In the genomic region with DNA sequence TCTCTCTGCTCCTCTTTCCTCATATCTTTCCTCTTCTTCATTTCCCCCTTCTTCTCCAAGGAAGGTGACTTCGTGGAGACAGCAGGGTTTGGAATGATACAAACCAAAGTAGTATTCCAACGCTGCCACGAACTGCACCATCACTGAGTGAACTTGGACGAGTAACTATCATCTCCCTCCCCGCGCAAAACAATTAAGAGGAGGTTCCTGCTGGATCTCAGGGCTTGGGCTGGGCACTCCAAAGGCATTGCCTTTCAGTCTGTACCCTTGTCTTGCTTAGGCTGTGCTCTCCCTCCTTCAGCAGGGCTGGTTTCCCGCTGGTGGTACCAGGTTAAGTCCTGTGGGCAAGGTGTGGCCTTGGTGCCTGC, we compare ENCODE assay signal across 1 cellular context.
TF ChIP-seq lines count a peak whose summit lies in the region.

No MANE protein-coding gene starts in this region.

TF ChIP-seq in WTC11, 78 proteins besides CTCF, POLR2A, EP300 and RAD21 (continued from another document):
- no peak for TF ChIP-seq MYBL2 (CRISPR knock-in tag; IDR thresholded peaks at IDR 0.05)
- TF ChIP-seq ZNF232 (CRISPR knock-in tag; IDR thresholded peaks at IDR 0.05), result no peak
- TF ChIP-seq ZNF263 (CRISPR knock-in tag; IDR thresholded peaks at IDR 0.05; ENCODE audit: low read depth), result no peak
- TF ChIP-seq, protein P1, sequence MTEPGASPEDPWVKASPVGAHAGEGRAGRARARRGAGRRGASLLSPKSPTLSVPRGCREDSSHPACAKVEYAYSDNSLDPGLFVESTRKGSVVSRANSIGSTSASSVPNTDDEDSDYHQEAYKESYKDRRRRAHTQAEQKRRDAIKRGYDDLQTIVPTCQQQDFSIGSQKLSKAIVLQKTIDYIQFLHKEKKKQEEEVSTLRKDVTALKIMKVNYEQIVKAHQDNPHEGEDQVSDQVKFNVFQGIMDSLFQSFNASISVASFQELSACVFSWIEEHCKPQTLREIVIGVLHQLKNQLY (CRISPR knock-in tag; IDR thresholded peaks at IDR 0.05), result no peak
- no peak for TF ChIP-seq RELA (CRISPR knock-in tag; IDR thresholded peaks at IDR 0.05; ENCODE audit: borderline replicate concordance)
- TF ChIP-seq, protein P2, sequence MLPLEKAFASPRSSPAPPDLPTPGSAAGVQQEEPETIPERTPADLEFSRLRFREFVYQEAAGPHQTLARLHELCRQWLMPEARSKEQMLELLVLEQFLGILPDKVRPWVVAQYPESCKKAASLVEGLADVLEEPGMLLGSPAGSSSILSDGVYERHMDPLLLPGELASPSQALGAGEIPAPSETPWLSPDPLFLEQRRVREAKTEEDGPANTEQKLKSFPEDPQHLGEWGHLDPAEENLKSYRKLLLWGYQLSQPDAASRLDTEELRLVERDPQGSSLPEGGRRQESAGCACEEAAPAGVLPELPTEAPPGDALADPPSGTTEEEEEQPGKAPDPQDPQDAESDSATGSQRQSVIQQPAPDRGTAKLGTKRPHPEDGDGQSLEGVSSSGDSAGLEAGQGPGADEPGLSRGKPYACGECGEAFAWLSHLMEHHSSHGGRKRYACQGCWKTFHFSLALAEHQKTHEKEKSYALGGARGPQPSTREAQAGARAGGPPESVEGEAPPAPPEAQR (CRISPR knock-in tag; IDR thresholded peaks at IDR 0.05), result no peak
